ENCODE assay signal across 8 cellular contexts in genomic region chr1:26529655-26530539, GRCh38. TPM values are rescaled to one million over a fixed set of nuclear protein-coding genes. Genes with fewer than 3 reads are reported as not detected.
DNase-seq lines count a peak whose midpoint lies in the region; ATAC-seq and TF ChIP-seq lines count a peak whose summit lies in the region.

RPS6KA1 (plus strand) TSS chr1:26529761; CDS start chr1:26529921, 160 bp downstream.

- H3K9me3 ChIP-seq in A673 (ENCODE audit: low read depth, low read length, poor library complexity, severe bottlenecking) (no peaks in the 10 kb centered on the region), right lobe of liver (no peaks in the 10 kb centered on the region)

- DNase-seq in A673 (ENCODE audit: low spot score) (peak; percentile 71), NCI-H2227 (lab: John Stamatoyannopoulos, UW; ENCODE audit: unreplicated experiment) (peak; percentile 90), dermis microvascular lymphatic vessel endothelial cell (ENCODE audit: low read depth in 2 of 2) (peak; percentile 15 to 64), right lobe of liver (peak; percentile 77 to 85 (median 80))
- peak; percentile 66 for DNase-seq in activated CD4-positive, alpha-beta T cell treated with anti-CD3 and anti-CD28 coated beads for 48 hours
- peak; percentile 42 to 48 for DNase-seq in stimulated activated CD4-positive, alpha-beta T cell treated with anti-CD3 and anti-CD28 coated beads, Interleukin-4, amount 100 ng/mL, for 48 hours (ENCODE audit: low read depth in 2 of 2)

- WGBS in right lobe of liver (ENCODE audit: insufficient coverage, low coverage, low lambda C conversion rate, missing lambda C conversion rate), result 13% methylated on average over 6 of the region's 90 CpGs

- intact Hi-C loops in A673 (cut with micrococcal nuclease; ENCODE audit: unreplicated experiment), result no loop called here
- intact Hi-C loops in right lobe of liver (cut with DNase I), result no loop called here

- TF ChIP-seq POLR2A in right lobe of liver (IDR thresholded peaks at IDR 0.05), result peak; percentile 82

- H3K36me3 ChIP-seq in A673 (ENCODE audit: insufficient read depth, low read length, poor library complexity, severe bottlenecking), result no peaks in the 10 kb centered on the region
- H3K36me3 ChIP-seq in right lobe of liver, result no peaks in the 10 kb centered on the region

- ATAC-seq in GM18511 (IDR thresholded peaks at IDR 0.05; ENCODE audit: unreplicated experiment) (peak; percentile 78), HG02981 (IDR thresholded peaks at IDR 0.05; ENCODE audit: unreplicated experiment) (peak; percentile 64), right lobe of liver (peak; percentile 75 to 90 (median 84))

- BruUV-seq in A673 (replicated peaks; lab: Mats Ljungman, UMichigan), result no TSS peak

- TF ChIP-seq CTCF in A673 (conservative IDR thresholded peaks at IDR 0.05; ENCODE audit: low read depth, low read length), result no peak
- no peak for TF ChIP-seq CTCF in right lobe of liver (IDR thresholded peaks at IDR 0.05)

- peak within 1 kb of the TSS; percentile 66 for H3K4me3 ChIP-seq in A673 (ENCODE audit: low read depth, low read length, poor library complexity, severe bottlenecking)
- peak within 1 kb of the TSS; percentile 54 to 78 (median 67) for H3K4me3 ChIP-seq in right lobe of liver

- H3K27me3 ChIP-seq in A673 (replicated peaks; ENCODE audit: insufficient read depth, low read depth, low read length, poor library complexity) (peaks cover 2% of the 10 kb centered on the region), right lobe of liver (no peaks in the 10 kb centered on the region)

- H3K4me1 ChIP-seq in A673 (ENCODE audit: insufficient read depth, low read length, poor library complexity, severe bottlenecking) (peaks cover 18% of the 10 kb centered on the region), right lobe of liver (peaks cover 0 to 18% (median 0%) of the 10 kb centered on the region in 4 donors)

- peak within 1 kb of the TSS; percentile 67 for H3K27ac ChIP-seq in A673 (ENCODE audit: low read depth, low read length, poor library complexity, severe bottlenecking)
- peak within 1 kb of the TSS; percentile 21 to 72 (median 69) for H3K27ac ChIP-seq in right lobe of liver

- CTCF ChIA-PET in A673 (lab: Charles Lee), result interaction anchor here (1.3 kb wide), 1 partner anchor 9 kb away, joined by 3 read pairs; no protein-coding TSS in a partner anchor

- POLR2A ChIA-PET in A673 (lab: Charles Lee; ENCODE audit: low non-redundant PET), result no interaction called here

RNA-seq across cellular contexts. Expression of gene RPS6KA1, which starts in this region (rescaled TPM):
- 6.3 and 8.8 TPM in 2 replicates for total RNA-seq in A673 (2021)
- total RNA-seq in dermis microvascular lymphatic vessel endothelial cell, result 12.4 and 15.9 TPM in 2 replicates
- total RNA-seq in right lobe of liver, result 10 to 100 TPM in 4 of 6 experiments, 1 to 10 TPM in 2; 6.2 to 42.6 (median 20.9) TPM

Comparison
In these comparisons a context has a peak if more than half of its experiments do, and no peak if none do; other contexts are left out.
1. Peak in every context shown above with its lines: DNase-seq, ATAC-seq, H3K4me3 ChIP-seq and H3K27ac ChIP-seq.
2. DNase-seq: peak in every context shown above with its lines; median percentile 90 in NCI-H2227; 80 in right lobe of liver; 71 in A673; 66 in activated CD4-positive, alpha-beta T cell treated with anti-CD3 and anti-CD28 coated beads for 48 hours; 45 in stimulated activated CD4-positive, alpha-beta T cell treated with anti-CD3 and anti-CD28 coated beads, Interleukin-4, amount 100 ng/mL, for 48 hours; 40 in dermis microvascular lymphatic vessel endothelial cell.